Comparison of ENCODE assay signal across 1 cellular context in the genomic region with DNA sequence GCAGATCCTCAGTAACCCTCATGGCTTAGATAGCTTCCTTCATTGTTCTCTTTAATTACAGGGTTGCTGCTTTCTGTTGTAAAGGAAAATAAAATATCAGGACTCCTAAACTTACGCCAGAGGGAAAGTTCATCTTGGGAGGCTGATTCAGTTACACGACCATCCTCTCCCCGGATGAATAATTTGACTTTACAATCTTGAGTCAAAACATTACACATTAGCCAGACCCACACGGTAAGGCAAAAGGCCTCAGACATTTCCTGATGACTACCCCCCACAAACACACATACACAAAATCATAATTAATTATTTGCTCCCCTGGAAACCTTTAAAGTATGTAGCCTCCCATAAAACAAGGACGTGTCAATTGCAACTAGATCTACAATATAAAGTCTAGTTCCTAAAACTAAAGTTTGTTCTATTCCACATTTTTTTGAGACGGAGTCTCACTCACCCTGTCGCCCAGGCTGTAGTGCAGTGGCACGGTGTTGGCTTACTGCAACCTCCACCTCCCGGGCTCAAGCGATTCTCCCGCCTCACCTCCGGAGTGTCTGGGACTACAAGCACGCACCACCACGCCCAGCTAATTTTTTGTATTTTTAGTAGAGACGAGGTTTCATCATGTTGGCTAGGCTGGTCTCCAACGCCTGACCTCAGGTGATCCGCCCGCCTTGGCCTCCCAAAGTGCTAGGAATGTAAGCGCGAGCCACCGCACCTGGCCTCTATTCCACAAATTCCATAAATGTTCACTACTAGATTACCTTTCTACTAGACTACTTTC.
TF ChIP-seq lines count a peak whose summit lies in the region.

No MANE protein-coding gene starts in this region.

TF ChIP-seq in IMR-90, 13 proteins besides CTCF, POLR2A, EP300 and RAD21:
- TF ChIP-seq CHD1 (IDR thresholded peaks at IDR 0.05; ENCODE audit: low read depth, low read length) (0 out of 2 replicates have a peak, but pooled peaks have one; percentile 81), SMC3 (IDR thresholded peaks at IDR 0.05; ENCODE audit: low read depth, low read length) (no peak), FOS (IDR thresholded peaks at IDR 0.05; ENCODE audit: low read depth, low read length) (no peak)
